Comparison of ENCODE assay signal across 1 cellular context in genomic region chr1:94417962-94418663, GRCh38.
TF ChIP-seq lines count a peak whose summit lies in the region.

ABCD3 (plus strand) TSS chr1:94418389; CDS start chr1:94418479, 90 bp downstream.

TF ChIP-seq in HepG2, 621 proteins besides CTCF, POLR2A, EP300 and RAD21 (continued from another document and continues in another):
- TF ChIP-seq, protein P1, sequence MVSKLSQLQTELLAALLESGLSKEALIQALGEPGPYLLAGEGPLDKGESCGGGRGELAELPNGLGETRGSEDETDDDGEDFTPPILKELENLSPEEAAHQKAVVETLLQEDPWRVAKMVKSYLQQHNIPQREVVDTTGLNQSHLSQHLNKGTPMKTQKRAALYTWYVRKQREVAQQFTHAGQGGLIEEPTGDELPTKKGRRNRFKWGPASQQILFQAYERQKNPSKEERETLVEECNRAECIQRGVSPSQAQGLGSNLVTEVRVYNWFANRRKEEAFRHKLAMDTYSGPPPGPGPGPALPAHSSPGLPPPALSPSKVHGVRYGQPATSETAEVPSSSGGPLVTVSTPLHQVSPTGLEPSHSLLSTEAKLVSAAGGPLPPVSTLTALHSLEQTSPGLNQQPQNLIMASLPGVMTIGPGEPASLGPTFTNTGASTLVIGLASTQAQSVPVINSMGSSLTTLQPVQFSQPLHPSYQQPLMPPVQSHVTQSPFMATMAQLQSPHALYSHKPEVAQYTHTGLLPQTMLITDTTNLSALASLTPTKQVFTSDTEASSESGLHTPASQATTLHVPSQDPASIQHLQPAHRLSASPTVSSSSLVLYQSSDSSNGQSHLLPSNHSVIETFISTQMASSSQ (IDR thresholded peaks at IDR 0.05; ENCODE audit: low read depth) = 0 out of 2 replicates have a peak, but pooled peaks have one; percentile 47
- TF ChIP-seq, protein P1 (CRISPR knock-in tag; IDR thresholded peaks at IDR 0.05; ENCODE audit: borderline replicate concordance) = peak; percentile 77; the same call in 1 of the 2 replicates
- TF ChIP-seq ZNF30 (CRISPR knock-in tag; IDR thresholded peaks at IDR 0.05) (no peak), GATAD2A (CRISPR knock-in tag; IDR thresholded peaks at IDR 0.05) (peak; percentile 92), SNAI1 (CRISPR knock-in tag; IDR thresholded peaks at IDR 0.05; ENCODE audit: borderline replicate concordance) (0 out of 2 replicates have a peak, but pooled peaks have one; percentile 59), ZSCAN21 (CRISPR knock-in tag; IDR thresholded peaks at IDR 0.05; ENCODE audit: borderline replicate concordance) (peak; percentile 89; the same call in 1 of the 2 replicates), ZBTB14 (CRISPR knock-in tag; IDR thresholded peaks at IDR 0.05) (peak; percentile 97), ZNF282 (IDR thresholded peaks at IDR 0.05; ENCODE audit: partially characterized antibody) (no peak), ZNF446 (CRISPR knock-in tag; IDR thresholded peaks at IDR 0.05) (peak; percentile 22; the same call in 1 of the 2 replicates), ZBTB40 (IDR thresholded peaks at IDR 0.05) (no peak), ZBTB40 (CRISPR knock-in tag; IDR thresholded peaks at IDR 0.05) (no peak), ZSCAN29 (CRISPR knock-in tag; conservative IDR thresholded peaks at IDR 0.05) (peak; percentile 75), HDAC2 (CRISPR knock-in tag; IDR thresholded peaks at IDR 0.05) (peak; percentile 60), KDM2A (CRISPR knock-in tag; IDR thresholded peaks at IDR 0.05; ENCODE audit: borderline replicate concordance, low read depth) (peak; percentile 77; the same call in 1 of the 2 replicates), NFKBIZ (CRISPR knock-in tag; IDR thresholded peaks at IDR 0.05) (peak; percentile 58; the same call in 1 of the 2 replicates), MYPOP (CRISPR knock-in tag; IDR thresholded peaks at IDR 0.05) (peak; percentile 87), JUN (CRISPR knock-in tag; IDR thresholded peaks at IDR 0.05) (no peak; the same call in 1 of the 2 replicates), PAX8 (CRISPR knock-in tag; IDR thresholded peaks at IDR 0.05; ENCODE audit: borderline replicate concordance) (no peak), HOMEZ (CRISPR knock-in tag; IDR thresholded peaks at IDR 0.05; ENCODE audit: low read depth) (peak; percentile 37; the same call in 1 of the 2 replicates), RFXANK (CRISPR knock-in tag; IDR thresholded peaks at IDR 0.05) (no peak), ZNF460 (CRISPR knock-in tag; IDR thresholded peaks at IDR 0.05; ENCODE audit: borderline replicate concordance) (no peak; the same call in 1 of the 2 replicates), PRPF4 (IDR thresholded peaks at IDR 0.05; ENCODE audit: low read depth, low read length, poor library complexity, severe bottlenecking) (no peak), RFX3 (CRISPR knock-in tag; IDR thresholded peaks at IDR 0.05) (no peak), NFYC (CRISPR knock-in tag; IDR thresholded peaks at IDR 0.05) (no peak), SRF (IDR thresholded peaks at IDR 0.05; ENCODE audit: low read depth, low read length) (no peak), ZFX (CRISPR knock-in tag; IDR thresholded peaks at IDR 0.05; ENCODE audit: low read depth) (peak; percentile 95), ZNF260 (CRISPR knock-in tag; IDR thresholded peaks at IDR 0.05; ENCODE audit: borderline replicate concordance, low read depth) (no peak)
- TF ChIP-seq, protein P2, sequence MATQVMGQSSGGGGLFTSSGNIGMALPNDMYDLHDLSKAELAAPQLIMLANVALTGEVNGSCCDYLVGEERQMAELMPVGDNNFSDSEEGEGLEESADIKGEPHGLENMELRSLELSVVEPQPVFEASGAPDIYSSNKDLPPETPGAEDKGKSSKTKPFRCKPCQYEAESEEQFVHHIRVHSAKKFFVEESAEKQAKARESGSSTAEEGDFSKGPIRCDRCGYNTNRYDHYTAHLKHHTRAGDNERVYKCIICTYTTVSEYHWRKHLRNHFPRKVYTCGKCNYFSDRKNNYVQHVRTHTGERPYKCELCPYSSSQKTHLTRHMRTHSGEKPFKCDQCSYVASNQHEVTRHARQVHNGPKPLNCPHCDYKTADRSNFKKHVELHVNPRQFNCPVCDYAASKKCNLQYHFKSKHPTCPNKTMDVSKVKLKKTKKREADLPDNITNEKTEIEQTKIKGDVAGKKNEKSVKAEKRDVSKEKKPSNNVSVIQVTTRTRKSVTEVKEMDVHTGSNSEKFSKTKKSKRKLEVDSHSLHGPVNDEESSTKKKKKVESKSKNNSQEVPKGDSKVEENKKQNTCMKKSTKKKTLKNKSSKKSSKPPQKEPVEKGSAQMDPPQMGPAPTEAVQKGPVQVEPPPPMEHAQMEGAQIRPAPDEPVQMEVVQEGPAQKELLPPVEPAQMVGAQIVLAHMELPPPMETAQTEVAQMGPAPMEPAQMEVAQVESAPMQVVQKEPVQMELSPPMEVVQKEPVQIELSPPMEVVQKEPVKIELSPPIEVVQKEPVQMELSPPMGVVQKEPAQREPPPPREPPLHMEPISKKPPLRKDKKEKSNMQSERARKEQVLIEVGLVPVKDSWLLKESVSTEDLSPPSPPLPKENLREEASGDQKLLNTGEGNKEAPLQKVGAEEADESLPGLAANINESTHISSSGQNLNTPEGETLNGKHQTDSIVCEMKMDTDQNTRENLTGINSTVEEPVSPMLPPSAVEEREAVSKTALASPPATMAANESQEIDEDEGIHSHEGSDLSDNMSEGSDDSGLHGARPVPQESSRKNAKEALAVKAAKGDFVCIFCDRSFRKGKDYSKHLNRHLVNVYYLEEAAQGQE (IDR thresholded peaks at IDR 0.05; ENCODE audit: borderline replicate concordance in 1 of 2, low read depth in 1 of 2, low read length in 2 of 2) = no peak
- TF ChIP-seq, protein P3, sequence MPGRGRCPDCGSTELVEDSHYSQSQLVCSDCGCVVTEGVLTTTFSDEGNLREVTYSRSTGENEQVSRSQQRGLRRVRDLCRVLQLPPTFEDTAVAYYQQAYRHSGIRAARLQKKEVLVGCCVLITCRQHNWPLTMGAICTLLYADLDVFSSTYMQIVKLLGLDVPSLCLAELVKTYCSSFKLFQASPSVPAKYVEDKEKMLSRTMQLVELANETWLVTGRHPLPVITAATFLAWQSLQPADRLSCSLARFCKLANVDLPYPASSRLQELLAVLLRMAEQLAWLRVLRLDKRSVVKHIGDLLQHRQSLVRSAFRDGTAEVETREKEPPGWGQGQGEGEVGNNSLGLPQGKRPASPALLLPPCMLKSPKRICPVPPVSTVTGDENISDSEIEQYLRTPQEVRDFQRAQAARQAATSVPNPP (CRISPR knock-in tag; IDR thresholded peaks at IDR 0.05) = peak; percentile 18; the same call in 1 of the 2 replicates
- TF ChIP-seq, protein P4, sequence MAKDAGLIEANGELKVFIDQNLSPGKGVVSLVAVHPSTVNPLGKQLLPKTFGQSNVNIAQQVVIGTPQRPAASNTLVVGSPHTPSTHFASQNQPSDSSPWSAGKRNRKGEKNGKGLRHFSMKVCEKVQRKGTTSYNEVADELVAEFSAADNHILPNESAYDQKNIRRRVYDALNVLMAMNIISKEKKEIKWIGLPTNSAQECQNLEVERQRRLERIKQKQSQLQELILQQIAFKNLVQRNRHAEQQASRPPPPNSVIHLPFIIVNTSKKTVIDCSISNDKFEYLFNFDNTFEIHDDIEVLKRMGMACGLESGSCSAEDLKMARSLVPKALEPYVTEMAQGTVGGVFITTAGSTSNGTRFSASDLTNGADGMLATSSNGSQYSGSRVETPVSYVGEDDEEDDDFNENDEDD (CRISPR knock-in tag; IDR thresholded peaks at IDR 0.05; ENCODE audit: borderline replicate concordance) = peak; percentile 65; the same call in 1 of the 2 replicates
